ENCODE assay signal across 8 cellular contexts in genomic region chr19:58181902-58182576, GRCh38. TPM values are rescaled to one million over a fixed set of nuclear protein-coding genes. Genes with fewer than 3 reads are reported as not detected.
DNase-seq lines count a peak whose midpoint lies in the region; ATAC-seq, FAIRE-seq and TF ChIP-seq lines count a peak whose summit lies in the region.

No MANE protein-coding gene starts in this region.

- 43% methylated on average over 4 of the region's 4 CpGs for WGBS in A549 (ENCODE audit: missing lambda C conversion rate)
- 33 to 51% (median 36%) methylated on average over 4 of the region's 4 CpGs for WGBS in psoas muscle, 3 donors

- no peaks in the 10 kb centered on the region for H3K4me1 ChIP-seq in A549
- H3K4me1 ChIP-seq in OCI-LY1 (ENCODE audit: insufficient read depth, low read length, severe bottlenecking), result peaks cover 11% of the 10 kb centered on the region
- H3K4me1 ChIP-seq in psoas muscle, result peaks cover 3% of the 10 kb centered on the region

- no peaks in the 10 kb centered on the region for H3K27me3 Mint-ChIP-seq in activated T-cell treated with anti-CD3 and anti-CD28 coated beads, Interleukin-2, amount 50 U/mL, for 72 hours (ENCODE audit: low read depth)

- H3K36me3 Mint-ChIP-seq in activated T-cell treated with anti-CD3 and anti-CD28 coated beads, Interleukin-2, amount 50 U/mL, for 72 hours (ENCODE audit: insufficient read depth in 2 of 2), result peaks cover 42 to 62% of the 10 kb centered on the region in 2 donors

- H3K27ac Mint-ChIP-seq in activated T-cell treated with anti-CD3 and anti-CD28 coated beads, Interleukin-2, amount 50 U/mL, for 72 hours, result peak overlapping the region; percentile 96

- POLR2A ChIA-PET in A549 (lab: Yijun Ruan, JAX), result interaction anchor here (2.2 kb wide), 1 partner anchor 179 kb away, joined by 12 read pairs; the partner anchor contains the start of gene ZNF606

- no peak overlapping the region for H2AFZ ChIP-seq in OCI-LY1 (ENCODE audit: low read length)

- H3K36me3 ChIP-seq in OCI-LY1 (ENCODE audit: insufficient read depth, low read length) (peaks cover 31% of the 10 kb centered on the region), psoas muscle (ENCODE audit: insufficient read depth in 1 of 2, low read depth in 1 of 2) (peaks cover 21 to 23% of the 10 kb centered on the region in 2 donors)

- peak overlapping the region; percentile 31; the same call in 1 of the 2 replicates for H3K9ac ChIP-seq in OCI-LY1 (ENCODE audit: low read length)

- no peak for TF ChIP-seq POLR2A in A549 (IDR thresholded peaks at IDR 0.05; ENCODE audit: low read length)

- H4K20me1 ChIP-seq in OCI-LY1 (ENCODE audit: insufficient read depth, low read length), result no peaks in the 10 kb centered on the region

- TF ChIP-seq CTCF in A549 (IDR thresholded peaks at IDR 0.05), result peak; percentile 20; the same call in 2 of the 3 replicates
- peak; percentile 68 for TF ChIP-seq CTCF in GM13977 (IDR thresholded peaks at IDR 0.05; ENCODE audit: extremely low read depth, insufficient read depth, missing control alignments)
- peak; percentile 87 for TF ChIP-seq CTCF in OCI-LY1 (IDR thresholded peaks at IDR 0.05; ENCODE audit: low read length)
- TF ChIP-seq CTCF in foreskin fibroblast (IDR thresholded peaks at IDR 0.05; ENCODE audit: low read depth, low read length), result peak; percentile 20
- TF ChIP-seq CTCF in psoas muscle (IDR thresholded peaks at IDR 0.05), result peak; percentile 30

- peak in 1 of 2 experiments; percentile 5; a peak in 2 of 6 replicates for ATAC-seq in A549
- ATAC-seq in activated T-cell treated with anti-CD3 and anti-CD28 coated beads, Interleukin-2, amount 50 U/mL, for 72 hours (replicated peaks in 1 of 2), result no peak
- ATAC-seq in psoas muscle, result no peak
- no peak for ATAC-seq in HG03095 (IDR thresholded peaks at IDR 0.05; ENCODE audit: unreplicated experiment)
- no peak for ATAC-seq in GM21360 (IDR thresholded peaks at IDR 0.05; ENCODE audit: unreplicated experiment)

- H3K79me2 ChIP-seq in OCI-LY1 (ENCODE audit: insufficient read depth, low read length), result no peaks in the 10 kb centered on the region

- H3K27ac ChIP-seq in A549, result peak overlapping the region; percentile 92 to 94
- H3K27ac ChIP-seq in OCI-LY1 (ENCODE audit: low read depth, low read length, poor library complexity, severe bottlenecking), result peak overlapping the region; percentile 93
- H3K27ac ChIP-seq in psoas muscle, result peak overlapping the region; percentile 98

- no peak for FAIRE-seq in A549 (lab: Jason Lieb, UNC)

- peak; percentile 26 to 66; a peak in 2 of 5 replicates for TF ChIP-seq RAD21 in A549 (conservative IDR thresholded peaks at IDR 0.05 in 1 of 2, IDR thresholded peaks at IDR 0.05 in 1 of 2)

- no peak for TF ChIP-seq EP300 in A549 (IDR thresholded peaks at IDR 0.05)

- peak overlapping the region; percentile 69 for H3K4me2 ChIP-seq in A549
- H3K4me2 ChIP-seq in OCI-LY1 (ENCODE audit: low read length), result peak overlapping the region; percentile 86

- H3K27me3 ChIP-seq in OCI-LY1 (ENCODE audit: insufficient read depth, low read length) (no peaks in the 10 kb centered on the region), psoas muscle (ENCODE audit: insufficient read depth in 3 of 3, low read length in 2 of 3) (no peaks in the 10 kb centered on the region)

- H3F3A ChIP-seq in OCI-LY1 (ENCODE audit: insufficient read depth, low read length), result no peaks in the 10 kb centered on the region

- H3K4me3 ChIP-seq in A549 (peak overlapping the region; percentile 83), OCI-LY1 (ENCODE audit: low read depth, low read length, poor library complexity, severe bottlenecking) (peak overlapping the region; percentile 88), foreskin fibroblast (ENCODE audit: low read depth in 1 of 2, low read length in 2 of 2) (peak overlapping the region; percentile 83 to 94), psoas muscle (peak overlapping the region; percentile 98)

- CTCF ChIA-PET in A549 (lab: Yijun Ruan, JAX), result interaction anchor here (0.7 to 1.0 kb wide), 2 partner anchors 45 to 181 kb away, joined by 3 to 6 read pairs; no protein-coding TSS in a partner anchor

- peak overlapping the region; percentile 97 to 98 for H3K4me3 Mint-ChIP-seq in activated T-cell treated with anti-CD3 and anti-CD28 coated beads, Interleukin-2, amount 50 U/mL, for 72 hours

- intact Hi-C loops in psoas muscle (cut with DNase I), result no loop called here

- H3K9me3 Mint-ChIP-seq in activated T-cell treated with anti-CD3 and anti-CD28 coated beads, Interleukin-2, amount 50 U/mL, for 72 hours, result peaks cover 11 to 32% of the 10 kb centered on the region in 2 donors

- DNase-seq in A549 (ENCODE audit: low read depth in 1 of 2, low spot score in 1 of 2), result peak; percentile 41 to 82
- no peak for DNase-seq in GM13977 (ENCODE audit: low spot score)
- DNase-seq in activated T-cell treated with anti-CD3 and anti-CD28 coated beads, Interleukin-2, amount 50 U/mL, for 72 hours, result peak; percentile 63 to 70
- peak; percentile 7 to 21 for DNase-seq in foreskin fibroblast
- peak; percentile 19 to 65 for DNase-seq in psoas muscle

- H3K9me2 ChIP-seq in OCI-LY1 (ENCODE audit: low read depth, low read length), result no peaks in the 10 kb centered on the region

- H3K4me1 Mint-ChIP-seq in activated T-cell treated with anti-CD3 and anti-CD28 coated beads, Interleukin-2, amount 50 U/mL, for 72 hours (ENCODE audit: low read depth), result peaks cover 23% of the 10 kb centered on the region

- H3K9me3 ChIP-seq in A549 (peaks cover 95% of the 10 kb centered on the region), OCI-LY1 (ENCODE audit: low read length) (peaks cover 29% of the 10 kb centered on the region), psoas muscle (peaks cover 91% of the 10 kb centered on the region)

- in situ Hi-C loops in GM13977 (cut with MboI; ENCODE audit: low pct_unique_long_range_greater_than_20kb, low sequenced_read_pairs, unreplicated experiment), result no loop called here

TF ChIP-seq in A549, 52 proteins besides CTCF, POLR2A, EP300 and RAD21 (continues in another document):
- TF ChIP-seq HOXB13 (CRISPR knock-in tag; IDR thresholded peaks at IDR 0.05; ENCODE audit: low read depth) (no peak), HEYL (CRISPR knock-in tag; IDR thresholded peaks at IDR 0.05) (no peak), BCL3 (IDR thresholded peaks at IDR 0.05) (no peak), TP53 (CRISPR knock-in tag; IDR thresholded peaks at IDR 0.05) (no peak), CHD2 (IDR thresholded peaks at IDR 0.05; ENCODE audit: low read length, partially characterized antibody) (no peak), PBX3 (IDR thresholded peaks at IDR 0.05) (no peak), HDAC2 (IDR thresholded peaks at IDR 0.05) (no peak), CBX8 (IDR thresholded peaks at IDR 0.05) (no peak), JUN (IDR thresholded peaks at IDR 0.05) (no peak)

RNA-seq across cellular contexts. Expression of gene ZNF274, which starts 0.8 kb away (rescaled TPM):
- 27.3 and 28.7 TPM in 2 replicates for polyA plus RNA-seq in A549 (2011; rRNA removed)
- polyA plus RNA-seq in A549 (2012; cell fraction: cytosol; rRNA removed), result 14.7 and 16.0 TPM in 2 replicates
- 24.5 and 27.4 TPM in 2 replicates for polyA plus RNA-seq in A549 (2012; cell fraction: nucleus; rRNA removed)
- polyA plus RNA-seq in A549 (2017; fragmentation: RNase III; extraction: RNeasy Plus Mini Kit Qiagen cat#74134 plus additional on column Dnase treatment), result 15.8 to 18.8 TPM (median 18.3 TPM) in 3 replicates
- polyA minus RNA-seq in A549 (2011; rRNA and poly(A)+ RNA removed), result 34.8 and 37.4 TPM in 2 replicates
- total RNA-seq in activated T-cell treated with anti-CD3 and anti-CD28 coated beads, Interleukin-2, amount 50 U/mL, for 72 hours, result 10 to 100 TPM; 32.1 to 42.8 TPM
- total RNA-seq in psoas muscle, result 10 to 100 TPM; 11.2 to 15.0 (median 14.8) TPM
- 10 to 100 TPM; 11.3 to 20.5 (median 13.9) TPM for polyA plus RNA-seq in psoas muscle

RNA-seq across cellular contexts. Expression of gene ZNF329, which starts 31.4 kb away (rescaled TPM):
- polyA plus RNA-seq in A549 (2011; rRNA removed) (5.7 and 6.2 TPM in 2 replicates), A549 (2017; fragmentation: RNase III; extraction: RNeasy Plus Mini Kit Qiagen cat#74134 plus additional on column Dnase treatment) (2.7 to 2.8 TPM (median 2.8 TPM) in 3 replicates), psoas muscle (1 to 10 TPM in 2 of 3 donors, under 1 TPM in 1; 0.79 to 3.5 (median 1.9) TPM)
- 1.1 and 1.3 TPM in 2 replicates for polyA plus RNA-seq in A549 (2012; cell fraction: cytosol; rRNA removed)
- 0.89 and 0.98 TPM in 2 replicates for polyA plus RNA-seq in A549 (2012; cell fraction: nucleus; rRNA removed)
- 6.1 and 7.0 TPM in 2 replicates for polyA minus RNA-seq in A549 (2011; rRNA and poly(A)+ RNA removed)
- 1 to 10 TPM; 8.0 to 9.8 TPM for total RNA-seq in activated T-cell treated with anti-CD3 and anti-CD28 coated beads, Interleukin-2, amount 50 U/mL, for 72 hours
- 1 to 10 TPM; 1.4 to 5.7 (median 1.9) TPM for total RNA-seq in psoas muscle

RNA-seq across cellular contexts. Expression of gene ZNF544, which starts 46.7 kb away (rescaled TPM):
- polyA plus RNA-seq in A549 (2011; rRNA removed), result 32.7 and 33.1 TPM in 2 replicates
- polyA plus RNA-seq in A549 (2012; cell fraction: cytosol; rRNA removed), result 28.1 and 28.7 TPM in 2 replicates
- 15.6 and 27.3 TPM in 2 replicates for polyA plus RNA-seq in A549 (2012; cell fraction: nucleus; rRNA removed)
- polyA plus RNA-seq in A549 (2017; fragmentation: RNase III; extraction: RNeasy Plus Mini Kit Qiagen cat#74134 plus additional on column Dnase treatment), result 22.5 to 30.6 TPM (median 23.7 TPM) in 3 replicates
- 30.1 and 30.2 TPM in 2 replicates for polyA minus RNA-seq in A549 (2011; rRNA and poly(A)+ RNA removed)
- total RNA-seq in activated T-cell treated with anti-CD3 and anti-CD28 coated beads, Interleukin-2, amount 50 U/mL, for 72 hours, result 10 to 100 TPM; 38.6 to 46.6 TPM
- 10 to 100 TPM in 1 of 4 donors, 1 to 10 TPM in 3; 2.4 to 15.3 (median 5.1) TPM for total RNA-seq in psoas muscle
- 1 to 10 TPM; 3.8 to 8.1 (median 7.8) TPM for polyA plus RNA-seq in psoas muscle

Comparison
In these comparisons a context has a peak if more than half of its experiments do, and no peak if none do; other contexts are left out.
1. CTCF ChIP-seq: peak in every context shown above with its lines; median percentile 87 in OCI-LY1; 68 in GM13977; 30 in psoas muscle; 20 in A549; 20 in foreskin fibroblast.